1 cellular context compared by ENCODE assay signal in genomic region chr2:41836944-41837343, GRCh38.
TF ChIP-seq lines count a peak whose summit lies in the region.

No MANE protein-coding gene starts in this region.

TF ChIP-seq in HepG2, 621 proteins besides CTCF, POLR2A, EP300 and RAD21 (continued from another document and continues in another):
- no peak for TF ChIP-seq ZNF18 (CRISPR knock-in tag; IDR thresholded peaks at IDR 0.05; ENCODE audit: insufficient replicate concordance)
- no peak for TF ChIP-seq ZBTB37 (CRISPR knock-in tag; IDR thresholded peaks at IDR 0.05)
- peak; percentile 47; the same call in 1 of the 2 replicates for TF ChIP-seq ZBTB21 (CRISPR knock-in tag; IDR thresholded peaks at IDR 0.05)
- peak; percentile 90; the same call in 1 of the 2 replicates for TF ChIP-seq ZNF232 (CRISPR knock-in tag; IDR thresholded peaks at IDR 0.05; ENCODE audit: borderline replicate concordance)
- TF ChIP-seq NR2F2 (IDR thresholded peaks at IDR 0.05; ENCODE audit: borderline replicate concordance, low read depth), result no peak
- TF ChIP-seq CCAR2 (optimal IDR thresholded peaks at IDR 0.05; ENCODE audit: low read depth, low read length), result no peak
- TF ChIP-seq NCOA2 (CRISPR knock-in tag; IDR thresholded peaks at IDR 0.05), result peak; percentile 58; the same call in 1 of the 2 replicates
- TF ChIP-seq ZNF713 (CRISPR knock-in tag; IDR thresholded peaks at IDR 0.05), result no peak
- no peak for TF ChIP-seq ZNF230 (CRISPR knock-in tag; IDR thresholded peaks at IDR 0.05)
- TF ChIP-seq PATZ1 (CRISPR knock-in tag; IDR thresholded peaks at IDR 0.05), result 0 out of 2 replicates have a peak, but pooled peaks have one; percentile 42
- peak in 1 of 2 experiments; percentile 93; a peak in 2 of 4 replicates for TF ChIP-seq KLF16 (CRISPR knock-in tag; IDR thresholded peaks at IDR 0.05)
- no peak for TF ChIP-seq ZNF564 (CRISPR knock-in tag; IDR thresholded peaks at IDR 0.05)
- no peak for TF ChIP-seq RARG (CRISPR knock-in tag; IDR thresholded peaks at IDR 0.05; ENCODE audit: low read depth)
- TF ChIP-seq HOXA3 (CRISPR knock-in tag; IDR thresholded peaks at IDR 0.05), result no peak
- TF ChIP-seq ZNF101 (CRISPR knock-in tag; IDR thresholded peaks at IDR 0.05; ENCODE audit: borderline replicate concordance, low read depth), result no peak
- no peak for TF ChIP-seq ZNF562 (CRISPR knock-in tag; IDR thresholded peaks at IDR 0.05; ENCODE audit: borderline replicate concordance)
- TF ChIP-seq CREBL2 (CRISPR knock-in tag; IDR thresholded peaks at IDR 0.05; ENCODE audit: borderline replicate concordance), result no peak
- TF ChIP-seq SKI (IDR thresholded peaks at IDR 0.05; ENCODE audit: partially characterized antibody), result no peak
- no peak for TF ChIP-seq HINFP (CRISPR knock-in tag; IDR thresholded peaks at IDR 0.05; ENCODE audit: low read depth)
- no peak for TF ChIP-seq TIGD3 (CRISPR knock-in tag; IDR thresholded peaks at IDR 0.05; ENCODE audit: borderline replicate concordance)
- TF ChIP-seq BCLAF1 (IDR thresholded peaks at IDR 0.05), result no peak
- TF ChIP-seq DNMT3B (CRISPR knock-in tag; conservative IDR thresholded peaks at IDR 0.05), result peak; percentile 92; the same call in 1 of the 2 replicates
- TF ChIP-seq ZNF33B (CRISPR knock-in tag; IDR thresholded peaks at IDR 0.05), result no peak
- TF ChIP-seq ZNF207 (IDR thresholded peaks at IDR 0.05; ENCODE audit: borderline replicate concordance), result no peak
- TF ChIP-seq XBP1 (CRISPR knock-in tag; IDR thresholded peaks at IDR 0.05), result no peak
- TF ChIP-seq FIP1L1 (IDR thresholded peaks at IDR 0.05; ENCODE audit: borderline replicate concordance, insufficient read depth, low read depth, low read length), result no peak
- no peak for TF ChIP-seq ZBTB40 (IDR thresholded peaks at IDR 0.05)
- TF ChIP-seq ZBTB40 (CRISPR knock-in tag; IDR thresholded peaks at IDR 0.05), result no peak
- 0 out of 2 replicates have a peak, but pooled peaks have one; percentile 51 for TF ChIP-seq ZNF816 (CRISPR knock-in tag; IDR thresholded peaks at IDR 0.05; ENCODE audit: borderline replicate concordance)
- TF ChIP-seq ZNF460 (CRISPR knock-in tag; IDR thresholded peaks at IDR 0.05; ENCODE audit: borderline replicate concordance), result no peak
- no peak for TF ChIP-seq HNRNPUL1 (IDR thresholded peaks at IDR 0.05; ENCODE audit: low read depth, low read length)
- TF ChIP-seq NCOR1 (IDR thresholded peaks at IDR 0.05; ENCODE audit: borderline replicate concordance, low read length), result no peak
- no peak for TF ChIP-seq GPBP1L1 (CRISPR knock-in tag; IDR thresholded peaks at IDR 0.05)
- 0 out of 2 replicates have a peak, but pooled peaks have one; percentile 29 for TF ChIP-seq ONECUT2 (CRISPR knock-in tag; IDR thresholded peaks at IDR 0.05)
- no peak for TF ChIP-seq ZBTB7B (CRISPR knock-in tag; IDR thresholded peaks at IDR 0.05)
- TF ChIP-seq ZNF20 (CRISPR knock-in tag; IDR thresholded peaks at IDR 0.05), result no peak
- TF ChIP-seq TARDBP (CRISPR knock-in tag; IDR thresholded peaks at IDR 0.05), result no peak
